Comparison of ENCODE assay signal across 9 cellular contexts in genomic region chr10:104297697-104298660, GRCh38. TPM values are rescaled to one million over a fixed set of nuclear protein-coding genes. Genes with fewer than 3 reads are reported as not detected.
A peak's percentile ranks its signal among the peaks of the same experiment; 100 is the strongest.
DNase-seq lines count a peak whose midpoint lies in the region; TF ChIP-seq lines count a peak whose summit lies in the region.
"Had no signal": no experiment of that assay in that cellular context is flagged by ENCODE, and none has a peak within 500 bp of the region (broad histone marks: within the 10 kb centered on the region; RNA-seq: fewer than 3 reads in every experiment).

No MANE protein-coding gene starts in this region.

- peak; percentile 35 for DNase-seq in activated naive CD8-positive, alpha-beta T cell treated with anti-CD3 and anti-CD28 coated beads for 36 hours
- DNase-seq in left kidney (ENCODE audit: low read depth, low spot score) (peak; percentile 65), foreskin melanocyte (no peak), GM03348 (ENCODE audit: low spot score) (no peak), hepatic stellate cell (ENCODE audit: low spot score) (no peak), pons (ENCODE audit: low spot score) (no peak)
- DNase-seq: activated B cell treated with CpG ODN at 0.5 μM for 24 hours had no signal

- H3K9me3 Mint-ChIP-seq in activated naive CD8-positive, alpha-beta T cell treated with anti-CD3 and anti-CD28 coated beads for 36 hours, result no peaks in the 10 kb centered on the region
- H3K9me3 Mint-ChIP-seq: activated B cell treated with CpG ODN at 0.5 μM for 24 hours had no signal

- H3K9me3 ChIP-seq in HEK293 (ENCODE audit: control insufficient read depth, insufficient read depth, low read depth, low read length), result no peaks in the 10 kb centered on the region

- POLR2A ChIA-PET in HEK293 (lab: Yijun Ruan, JAX), result no interaction called here

- H3K4me3 ChIP-seq in HEK293 (ENCODE audit: low read depth, low read length), result no peak overlapping the region

- H3K27ac Mint-ChIP-seq in activated naive CD8-positive, alpha-beta T cell treated with anti-CD3 and anti-CD28 coated beads for 36 hours, result no peak overlapping the region
- H3K27ac Mint-ChIP-seq: activated B cell treated with CpG ODN at 0.5 μM for 24 hours had no signal

- H3K36me3 ChIP-seq in HEK293 (ENCODE audit: control insufficient read depth in 2 of 2, insufficient read depth in 1 of 2, low read length in 2 of 2), result no peaks in the 10 kb centered on the region

- no peak overlapping the region for H3K4me3 Mint-ChIP-seq in activated naive CD8-positive, alpha-beta T cell treated with anti-CD3 and anti-CD28 coated beads for 36 hours
- H3K4me3 Mint-ChIP-seq: activated B cell treated with CpG ODN at 0.5 μM for 24 hours had no signal

- H3K4me1 Mint-ChIP-seq in activated naive CD8-positive, alpha-beta T cell treated with anti-CD3 and anti-CD28 coated beads for 36 hours, result peaks cover 15% of the 10 kb centered on the region
- H3K4me1 Mint-ChIP-seq: activated B cell treated with CpG ODN at 0.5 μM for 24 hours had no signal

- TF ChIP-seq CTCF in C4-2B (conservative IDR thresholded peaks at IDR 0.05), result peak; percentile 48
- no peak; the same call in 1 of the 2 replicates for TF ChIP-seq CTCF in HEK293 (tag by site-specific recombination; IDR thresholded peaks at IDR 0.05)

- H3K4me1 ChIP-seq in HEK293 (ENCODE audit: control insufficient read depth, insufficient read depth, low read length), result no peaks in the 10 kb centered on the region

- CTCF ChIA-PET in HEK293 (lab: Yijun Ruan, JAX), result interaction anchor here (0.6 to 14.0 kb wide), 14 partner anchors 8 to 217 kb away, joined by 3 to 289 read pairs (median 4); partner anchors contain the start of gene CFAP58

- H3K27ac ChIP-seq in C4-2B (no peak overlapping the region), HEK293 (ENCODE audit: extremely low read depth, low read depth, low read length) (no peak overlapping the region)

- peaks cover 6% of the 10 kb centered on the region for H3K36me3 Mint-ChIP-seq in activated naive CD8-positive, alpha-beta T cell treated with anti-CD3 and anti-CD28 coated beads for 36 hours

- H3K27me3 Mint-ChIP-seq in activated naive CD8-positive, alpha-beta T cell treated with anti-CD3 and anti-CD28 coated beads for 36 hours, result peaks cover 13% of the 10 kb centered on the region

TF ChIP-seq in HEK293, 187 proteins besides CTCF, POLR2A, EP300 and RAD21:
- TF ChIP-seq ZNF449 (tag by site-specific recombination; IDR thresholded peaks at IDR 0.05), result 0 out of 2 replicates have a peak, but pooled peaks have one; percentile 26
- peak; percentile 53; the same call in 1 of the 2 replicates for TF ChIP-seq GLIS1 (tag by site-specific recombination; IDR thresholded peaks at IDR 0.05)
- no peak for TF ChIP-seq PATZ1 (tag by site-specific recombination; IDR thresholded peaks at IDR 0.05)
- TF ChIP-seq ZFHX2 (tag by site-specific recombination; conservative IDR thresholded peaks at IDR 0.05), result no peak; the same call in 1 of the 2 replicates
- peak; percentile 31; the same call in 1 of the 2 replicates for TF ChIP-seq ZNF654 (tag by site-specific recombination; IDR thresholded peaks at IDR 0.05; ENCODE audit: low read depth)

RNA-seq across cellular contexts. Expression of gene GSTO2, which starts 29.0 kb away (rescaled TPM):
- total RNA-seq in activated naive CD8-positive, alpha-beta T cell treated with anti-CD3 and anti-CD28 coated beads for 36 hours, result 1 to 10 TPM; 1.5 to 2.5 TPM

RNA-seq across cellular contexts. Expression of gene ITPRIP, which starts 40.3 kb away (rescaled TPM):
- 10 to 100 TPM; 18.8 to 19.4 TPM for total RNA-seq in activated naive CD8-positive, alpha-beta T cell treated with anti-CD3 and anti-CD28 coated beads for 36 hours

RNA-seq across cellular contexts. Expression of gene GSTO1, which starts 43.3 kb away (rescaled TPM):
- total RNA-seq in activated naive CD8-positive, alpha-beta T cell treated with anti-CD3 and anti-CD28 coated beads for 36 hours, result 100 to 1,000 TPM; 148 to 153 TPM

RNA-seq across cellular contexts. Expression of gene CFAP58, which starts 55.7 kb away (rescaled TPM):
- total RNA-seq in activated naive CD8-positive, alpha-beta T cell treated with anti-CD3 and anti-CD28 coated beads for 36 hours, result under 1 TPM; 0.34 to 0.41 TPM
- total RNA-seq: activated B cell treated with CpG ODN at 0.5 μM for 24 hours had no signal

Comparison
In these comparisons a context has a peak if more than half of its experiments do, and no peak if none do; other contexts are left out.
1. DNase-seq: peak in activated naive CD8-positive, alpha-beta T cell treated with anti-CD3 and anti-CD28 coated beads for 36 hours (single experiment) and left kidney (single experiment); none in foreskin melanocyte (single experiment), GM03348 (single experiment), hepatic stellate cell (single experiment) and pons (single experiment).